ENCODE assay signal across 9 cellular contexts in the genomic region with DNA sequence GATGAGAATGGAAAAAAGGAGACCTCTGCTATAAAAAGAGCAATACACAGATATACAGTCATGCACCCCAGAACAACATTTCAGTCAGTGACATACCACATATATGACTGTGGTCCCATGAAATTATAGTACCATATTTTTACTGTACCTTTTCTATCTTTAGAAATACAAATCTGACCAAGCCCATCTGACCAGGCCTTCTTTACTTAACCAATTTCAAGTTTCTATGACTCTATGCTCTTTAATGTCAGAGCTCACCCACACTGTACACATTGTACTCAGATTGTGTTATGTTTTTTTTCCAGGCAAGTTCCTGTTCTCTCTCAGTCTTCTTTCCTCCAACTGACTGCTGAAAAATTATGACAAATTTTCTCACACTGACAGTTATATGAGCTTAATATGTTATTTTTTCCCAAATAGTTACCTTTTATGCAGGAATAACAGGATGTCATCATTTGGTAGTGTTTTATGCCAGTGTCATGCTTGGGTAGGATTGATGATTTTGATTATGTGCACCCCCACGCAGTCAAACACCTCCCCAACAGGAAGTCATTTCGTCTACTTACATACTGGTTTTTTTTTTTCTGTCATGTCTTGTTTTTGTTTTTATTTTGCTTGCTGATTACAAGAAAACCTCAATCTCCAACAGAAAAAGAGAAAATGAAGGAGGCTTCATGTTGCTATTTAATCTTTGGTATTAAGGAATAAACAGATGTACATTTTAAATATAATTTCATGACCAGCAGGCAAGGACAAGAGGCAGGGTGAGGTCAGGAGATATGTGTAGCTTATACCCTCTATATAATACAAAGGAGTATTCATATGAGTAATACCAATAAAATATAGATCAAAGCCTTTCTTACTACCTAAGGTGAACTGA. TPM values are rescaled to one million over a fixed set of nuclear protein-coding genes. Genes with fewer than 3 reads are reported as not detected.
DNase-seq lines count a peak whose midpoint lies in the region; ATAC-seq and TF ChIP-seq lines count a peak whose summit lies in the region.
"Had no signal": no experiment of that assay in that cellular context is flagged by ENCODE, and none has a peak within 500 bp of the region (broad histone marks: within the 10 kb centered on the region; RNA-seq: fewer than 3 reads in every experiment).

No MANE protein-coding gene starts in this region.

- CTCF ChIA-PET in RWPE1 (lab: Yijun Ruan, JAX): interaction anchor here (0.6 kb wide), 1 partner anchor 30 kb away, joined by 3 read pairs; no protein-coding TSS in a partner anchor

- H3K9me3 ChIP-seq in BLaER1 treated with 17β-estradiol and CSF1 and Interleukin-3, amounts not matched to agents 10 nM and 100 nM (replicated peaks in 1 of 11): no peaks in the 10 kb centered on the region

- H3K9ac ChIP-seq in BLaER1 treated with 17β-estradiol and CSF1 and Interleukin-3, amounts not matched to agents 10 nM and 100 nM: no peak overlapping the region

- peak overlapping the region in 2 of 11 experiments; percentile 14 to 15; a peak in 3 of 22 replicates for H3K27ac ChIP-seq in BLaER1 treated with 17β-estradiol and CSF1 and Interleukin-3, amounts not matched to agents 10 nM and 100 nM
- H3K27ac ChIP-seq in RWPE1: no peak overlapping the region

- peak; percentile 22 for DNase-seq in LHCN-M2 (ENCODE audit: low read depth)
- DNase-seq in foreskin melanocyte: peak; percentile 19
- no peak for DNase-seq in anterior cingulate cortex (lab: John Stamatoyannopoulos, UW)
- no peak for DNase-seq in RWPE1 (ENCODE audit: low spot score)
- no peak for DNase-seq in dermis blood vessel endothelial cell
- DNase-seq in stimulated activated CD8-positive, alpha-beta memory T cell treated with anti-CD3 and anti-CD28 coated beads, Interleukin-4, amount 100 ng/mL, for 48 hours: no peak
- DNase-seq: COR-L47 had no signal

- no peaks in the 10 kb centered on the region for H3K27me3 ChIP-seq in BLaER1 treated with 17β-estradiol and CSF1 and Interleukin-3, amounts not matched to agents 10 nM and 100 nM

- H3K4me3 ChIP-seq in BLaER1 treated with 17β-estradiol and CSF1 and Interleukin-3, amounts not matched to agents 10 nM and 100 nM: no peak overlapping the region

- peaks cover 0 to 21% (median 7%) of the 10 kb centered on the region in 10 experiments; a peak in 11 of 20 replicates for H3K4me1 ChIP-seq in BLaER1 treated with 17β-estradiol and CSF1 and Interleukin-3, amounts not matched to agents 10 nM and 100 nM

- TF ChIP-seq CTCF in RWPE1 (conservative IDR thresholded peaks at IDR 0.05; ENCODE audit: low read depth): no peak

- H3K4me2 ChIP-seq in BLaER1 treated with 17β-estradiol and CSF1 and Interleukin-3, amounts not matched to agents 10 nM and 100 nM: peak overlapping the region in 8 of 11 experiments; percentile 3 to 75 (median 20); a peak in 12 of 22 replicates

- POLR2A ChIA-PET in RWPE1 (lab: Yijun Ruan, JAX; ENCODE audit: low non-redundant PET): no interaction called here

- H4K20me1 ChIP-seq in BLaER1 treated with 17β-estradiol and CSF1 and Interleukin-3, amounts not matched to agents 10 nM and 100 nM: no peaks in the 10 kb centered on the region

- H3K36me3 ChIP-seq in BLaER1 treated with 17β-estradiol and CSF1 and Interleukin-3, amounts not matched to agents 10 nM and 100 nM: no peaks in the 10 kb centered on the region

- peak; percentile 63 for ATAC-seq in GM18858 (IDR thresholded peaks at IDR 0.05; ENCODE audit: unreplicated experiment)

RNA-seq across cellular contexts. Expression of a gene that starts 8.2 kb away (rescaled TPM):
- total RNA-seq in LHCN-M2 (2014; rRNA removed): 13.9 and 15.7 TPM in 2 replicates
- polyA plus RNA-seq in LHCN-M2 (2012): 8.2 TPM
- total RNA-seq in dermis blood vessel endothelial cell: 27.7 and 28.7 TPM in 2 replicates

Comparison
In these comparisons a context has a peak if more than half of its experiments do, and no peak if none do; other contexts are left out.
1. DNase-seq: peak in LHCN-M2 (single experiment) and foreskin melanocyte (single experiment); none in anterior cingulate cortex (0 of 58), RWPE1 (single experiment), dermis blood vessel endothelial cell (single experiment) and stimulated activated CD8-positive, alpha-beta memory T cell treated with anti-CD3 and anti-CD28 coated beads, Interleukin-4, amount 100 ng/mL, for 48 hours (single experiment).